ENCODE assay signal across 2 cellular contexts in the genomic region with DNA sequence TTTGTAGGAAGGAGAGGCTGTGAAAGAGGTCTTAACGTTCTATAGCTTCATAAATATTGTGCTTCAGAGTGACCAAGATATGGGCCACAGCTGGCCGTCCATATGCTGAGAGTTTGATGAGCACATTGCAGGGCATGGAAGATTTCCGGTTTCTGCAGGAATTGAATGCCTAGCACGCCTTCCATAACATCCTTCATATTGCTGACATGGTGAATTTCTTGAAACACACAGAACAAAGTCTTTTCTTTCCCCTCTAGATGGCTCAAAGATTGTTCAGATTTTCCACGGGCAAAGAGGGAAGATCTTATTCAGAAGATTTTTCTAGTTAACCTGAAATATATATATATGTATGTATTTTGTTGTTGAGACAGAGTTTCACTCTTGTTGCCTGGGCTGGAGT.
TF ChIP-seq lines count a peak whose summit lies in the region.

No MANE protein-coding gene starts in this region.

TF ChIP-seq in A549, 52 proteins besides CTCF, POLR2A, EP300 and RAD21:
- no peak for TF ChIP-seq CBX8 (IDR thresholded peaks at IDR 0.05)
- TF ChIP-seq MAFK (IDR thresholded peaks at IDR 0.05; ENCODE audit: partially characterized antibody) = peak; percentile 50
- TF ChIP-seq HOXA7 (CRISPR knock-in tag; IDR thresholded peaks at IDR 0.05) = no peak
- no peak for TF ChIP-seq RARB (CRISPR knock-in tag; IDR thresholded peaks at IDR 0.05)
TF ChIP-seq in A549: peak in this region for 1.

TF ChIP-seq in K562, 482 proteins besides CTCF, POLR2A, EP300 and RAD21:
- TF ChIP-seq ZNF3 (CRISPR knock-in tag; IDR thresholded peaks at IDR 0.05) (no peak), ZNF316 (IDR thresholded peaks at IDR 0.05) (peak; percentile 78), MAFG (tag; conservative IDR thresholded peaks at IDR 0.05) (peak; percentile 54), MAFK (IDR thresholded peaks at IDR 0.05; ENCODE audit: low read length) (peak; percentile 27; the same call in 1 of the 2 replicates), MAFF (IDR thresholded peaks at IDR 0.05; ENCODE audit: low read length) (peak; percentile 45), C11orf30 (IDR thresholded peaks at IDR 0.05; ENCODE audit: low read depth) (peak; percentile 55; the same call in 1 of the 2 replicates), NFATC3 (IDR thresholded peaks at IDR 0.05) (no peak)
- TF ChIP-seq, protein P1, sequence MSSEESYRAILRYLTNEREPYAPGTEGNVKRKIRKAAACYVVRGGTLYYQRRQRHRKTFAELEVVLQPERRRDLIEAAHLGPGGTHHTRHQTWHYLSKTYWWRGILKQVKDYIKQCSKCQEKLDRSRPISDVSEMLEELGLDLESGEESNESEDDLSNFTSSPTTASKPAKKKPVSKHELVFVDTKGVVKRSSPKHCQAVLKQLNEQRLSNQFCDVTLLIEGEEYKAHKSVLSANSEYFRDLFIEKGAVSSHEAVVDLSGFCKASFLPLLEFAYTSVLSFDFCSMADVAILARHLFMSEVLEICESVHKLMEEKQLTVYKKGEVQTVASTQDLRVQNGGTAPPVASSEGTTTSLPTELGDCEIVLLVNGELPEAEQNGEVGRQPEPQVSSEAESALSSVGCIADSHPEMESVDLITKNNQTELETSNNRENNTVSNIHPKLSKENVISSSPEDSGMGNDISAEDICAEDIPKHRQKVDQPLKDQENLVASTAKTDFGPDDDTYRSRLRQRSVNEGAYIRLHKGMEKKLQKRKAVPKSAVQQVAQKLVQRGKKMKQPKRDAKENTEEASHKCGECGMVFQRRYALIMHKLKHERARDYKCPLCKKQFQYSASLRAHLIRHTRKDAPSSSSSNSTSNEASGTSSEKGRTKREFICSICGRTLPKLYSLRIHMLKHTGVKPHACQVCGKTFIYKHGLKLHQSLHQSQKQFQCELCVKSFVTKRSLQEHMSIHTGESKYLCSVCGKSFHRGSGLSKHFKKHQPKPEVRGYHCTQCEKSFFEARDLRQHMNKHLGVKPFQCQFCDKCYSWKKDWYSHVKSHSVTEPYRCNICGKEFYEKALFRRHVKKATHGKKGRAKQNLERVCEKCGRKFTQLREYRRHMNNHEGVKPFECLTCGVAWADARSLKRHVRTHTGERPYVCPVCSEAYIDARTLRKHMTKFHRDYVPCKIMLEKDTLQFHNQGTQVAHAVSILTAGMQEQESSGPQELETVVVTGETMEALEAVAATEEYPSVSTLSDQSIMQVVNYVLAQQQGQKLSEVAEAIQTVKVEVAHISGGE (CRISPR knock-in tag; IDR thresholded peaks at IDR 0.05) = no peak
- TF ChIP-seq, protein P2, sequence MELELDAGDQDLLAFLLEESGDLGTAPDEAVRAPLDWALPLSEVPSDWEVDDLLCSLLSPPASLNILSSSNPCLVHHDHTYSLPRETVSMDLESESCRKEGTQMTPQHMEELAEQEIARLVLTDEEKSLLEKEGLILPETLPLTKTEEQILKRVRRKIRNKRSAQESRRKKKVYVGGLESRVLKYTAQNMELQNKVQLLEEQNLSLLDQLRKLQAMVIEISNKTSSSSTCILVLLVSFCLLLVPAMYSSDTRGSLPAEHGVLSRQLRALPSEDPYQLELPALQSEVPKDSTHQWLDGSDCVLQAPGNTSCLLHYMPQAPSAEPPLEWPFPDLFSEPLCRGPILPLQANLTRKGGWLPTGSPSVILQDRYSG (tag; conservative IDR thresholded peaks at IDR 0.05; ENCODE audit: low read depth) = no peak
TF ChIP-seq in K562: peak in this region for 5.
